ENCODE assay signal across 8 cellular contexts in the genomic region with DNA sequence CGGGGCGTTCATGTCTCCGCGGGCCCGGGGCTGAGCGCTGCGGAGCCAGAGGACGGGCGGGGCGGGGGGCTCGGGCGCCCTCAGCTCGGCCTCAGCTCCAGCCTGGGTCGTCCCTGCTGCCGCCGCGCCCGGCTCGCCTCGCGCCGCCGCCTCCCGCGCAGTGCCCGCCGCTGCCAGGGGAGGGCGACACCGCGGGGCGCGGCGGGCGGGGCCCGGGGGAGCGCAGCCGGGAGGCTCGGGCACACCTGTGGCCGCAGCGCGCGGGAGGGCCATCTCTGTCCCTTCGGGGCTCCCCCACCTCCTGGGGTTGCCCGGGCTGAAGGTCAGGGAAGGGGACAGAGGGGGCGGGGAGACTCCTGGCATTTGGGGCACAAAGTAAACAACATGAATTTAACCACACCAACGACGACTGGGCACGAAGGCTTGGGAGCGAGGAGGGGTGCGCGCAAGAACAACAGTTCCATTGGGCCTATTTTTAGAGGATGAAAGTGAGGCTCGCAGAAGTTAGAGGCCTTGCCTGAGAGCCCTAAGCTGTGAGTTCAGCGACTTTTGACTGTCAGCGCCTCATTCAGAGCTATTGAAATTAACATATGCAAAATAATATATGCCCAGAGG. TPM values are rescaled to one million over a fixed set of nuclear protein-coding genes. Genes with fewer than 3 reads are reported as not detected.
A peak's percentile ranks its signal among the peaks of the same experiment; 100 is the strongest.
DNase-seq lines count a peak whose midpoint lies in the region; ATAC-seq and TF ChIP-seq lines count a peak whose summit lies in the region.

A gene with protein sequence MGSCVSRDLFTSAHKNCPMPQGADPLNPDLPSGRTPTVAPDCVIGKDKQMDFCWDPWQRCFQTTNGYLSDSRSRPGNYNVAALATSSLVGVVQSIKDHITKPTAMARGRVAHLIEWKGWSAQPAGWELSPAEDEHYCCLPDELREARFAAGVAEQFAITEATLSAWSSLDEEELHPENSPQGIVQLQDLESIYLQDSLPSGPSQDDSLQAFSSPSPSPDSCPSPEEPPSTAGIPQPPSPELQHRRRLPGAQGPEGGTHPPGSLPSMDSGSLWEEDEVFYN (minus strand): TSS at position 162 of the 615 bp plus-strand sequence. CDS start 209 bp downstream, outside the sequence.

- no peaks in the 10 kb centered on the region for H3K9me3 ChIP-seq in vagina

- CTCF ChIA-PET in activated CD8-positive, alpha-beta memory T cell treated with anti-CD3 and anti-CD28 coated beads, Interleukin-2, amount 10 ng/mL, durations not matched to agents 7 days and 5 days (lab: Charles Lee), result interaction anchor here (0.8 to 8.5 kb wide), 15 partner anchors 7 to 347 kb away, joined by 3 to 99 read pairs (median 4); a partner anchor contains a TSS

- no peak for TF ChIP-seq POLR2A in vagina (IDR thresholded peaks at IDR 0.05)

- H3K4me3 Mint-ChIP-seq in activated CD8-positive, alpha-beta memory T cell treated with anti-CD3 and anti-CD28 coated beads, Interleukin-2, amount 10 ng/mL, durations not matched to agents 7 days and 5 days, result peak within 1 kb of the TSS; percentile 53
- H3K4me3 Mint-ChIP-seq in nephron progenitor cell, result peak within 1 kb of the TSS; percentile 85

- no peak within 1 kb of the TSS for H3K27ac Mint-ChIP-seq in activated CD8-positive, alpha-beta memory T cell treated with anti-CD3 and anti-CD28 coated beads, Interleukin-2, amount 10 ng/mL, durations not matched to agents 7 days and 5 days
- H3K27ac Mint-ChIP-seq in nephron progenitor cell, result no peak within 1 kb of the TSS

- intact Hi-C loops in vagina (cut with DNase I), result loop anchor here (10.0 kb wide), 1 partner anchor 291 kb away; a partner anchor contains a TSS

- H3K4me1 ChIP-seq in vagina, result peaks cover 38% of the 10 kb centered on the region

- DNase-seq in GM06990 (ENCODE audit: extremely low read depth, insufficient read length) (peak; percentile 48), LNCaP clone FGC (ENCODE audit: low read depth) (no peak), epithelial cell of esophagus (ENCODE audit: low read depth) (peak; percentile 37), nephron progenitor cell (peak; percentile 67), vagina (ENCODE audit: extremely low spot score in 2 of 2) (no peak), DMS114 treated with DMSO at 0.1 percent for 48 hours (lab: John Stamatoyannopoulos, UW; ENCODE audit: unreplicated experiment) (no peak), AML-193 (lab: John Stamatoyannopoulos, UW) (no peak)
- DNase-seq in activated CD8-positive, alpha-beta memory T cell treated with anti-CD3 and anti-CD28 coated beads, Interleukin-2, amount 10 ng/mL, durations not matched to agents 7 days and 5 days, result no peak

- H3K27ac ChIP-seq in vagina, result peak within 1 kb of the TSS; percentile 43

- peak; percentile 84 for ATAC-seq in activated CD8-positive, alpha-beta memory T cell treated with anti-CD3 and anti-CD28 coated beads, Interleukin-2, amount 10 ng/mL, durations not matched to agents 7 days and 5 days

- no peaks in the 10 kb centered on the region for H3K9me3 Mint-ChIP-seq in activated CD8-positive, alpha-beta memory T cell treated with anti-CD3 and anti-CD28 coated beads, Interleukin-2, amount 10 ng/mL, durations not matched to agents 7 days and 5 days (ENCODE audit: low read depth)
- H3K9me3 Mint-ChIP-seq in nephron progenitor cell, result no peaks in the 10 kb centered on the region

- H3K4me3 ChIP-seq in GM06990 (replicated peaks; ENCODE audit: low read depth, low read length) (peak within 1 kb of the TSS; percentile 28; the same call in 1 of the 2 replicates), LNCaP clone FGC (ENCODE audit: low read depth, low read length) (peak within 1 kb of the TSS; percentile 29; the same call in 1 of the 2 replicates), epithelial cell of esophagus (ENCODE audit: low read length) (peak within 1 kb of the TSS; percentile 37), vagina (peak within 1 kb of the TSS; percentile 44 to 50)

- H3K36me3 Mint-ChIP-seq in activated CD8-positive, alpha-beta memory T cell treated with anti-CD3 and anti-CD28 coated beads, Interleukin-2, amount 10 ng/mL, durations not matched to agents 7 days and 5 days, result no peaks in the 10 kb centered on the region
- no peaks in the 10 kb centered on the region for H3K36me3 Mint-ChIP-seq in nephron progenitor cell (ENCODE audit: low read depth)

- H3K4me1 Mint-ChIP-seq in activated CD8-positive, alpha-beta memory T cell treated with anti-CD3 and anti-CD28 coated beads, Interleukin-2, amount 10 ng/mL, durations not matched to agents 7 days and 5 days, result peaks cover 38% of the 10 kb centered on the region
- peaks cover 27% of the 10 kb centered on the region for H3K4me1 Mint-ChIP-seq in nephron progenitor cell

- H3K27me3 ChIP-seq in GM06990 (replicated peaks; ENCODE audit: control insufficient read depth, insufficient read depth, low read length) (no peaks in the 10 kb centered on the region; the same call in 1 of the 2 replicates), vagina (no peaks in the 10 kb centered on the region)

- no peak for TF ChIP-seq CTCF in GM06990 (IDR thresholded peaks at IDR 0.05; ENCODE audit: insufficient read depth, low read length, poor library complexity, severe bottlenecking)
- peak; percentile 58 for TF ChIP-seq CTCF in LNCaP clone FGC (IDR thresholded peaks at IDR 0.05; ENCODE audit: control insufficient read depth, extremely low read depth, insufficient read depth)
- TF ChIP-seq CTCF in epithelial cell of esophagus (IDR thresholded peaks at IDR 0.05; ENCODE audit: insufficient read depth, low read depth, low read length, missing control alignments), result peak; percentile 14
- TF ChIP-seq CTCF in nephron progenitor cell (IDR thresholded peaks at IDR 0.05), result no peak
- no peak for TF ChIP-seq CTCF in vagina (IDR thresholded peaks at IDR 0.05)

- peaks cover 37% of the 10 kb centered on the region for H3K27me3 Mint-ChIP-seq in activated CD8-positive, alpha-beta memory T cell treated with anti-CD3 and anti-CD28 coated beads, Interleukin-2, amount 10 ng/mL, durations not matched to agents 7 days and 5 days
- H3K27me3 Mint-ChIP-seq in nephron progenitor cell (ENCODE audit: low read depth, poor library complexity), result peaks cover 55% of the 10 kb centered on the region

- H3K36me3 ChIP-seq in GM06990 (ENCODE audit: control insufficient read depth, insufficient read depth, low read length) (no peaks in the 10 kb centered on the region), vagina (no peaks in the 10 kb centered on the region)

RNA-seq across cellular contexts. Expression of the gene that starts here (rescaled TPM):
- total RNA-seq in activated CD8-positive, alpha-beta memory T cell treated with anti-CD3 and anti-CD28 coated beads, Interleukin-2, amount 10 ng/mL, durations not matched to agents 7 days and 5 days, result 1 to 10 TPM in 1 of 2 experiments, under 1 TPM in 1; 0.91 to 1.8 TPM
- total RNA-seq in vagina, result 0.98 TPM

Comparison
In these comparisons a context has a peak if more than half of its experiments do, and no peak if none do; other contexts are left out.
1. DNase-seq: peak in GM06990 (single experiment), epithelial cell of esophagus (single experiment) and nephron progenitor cell (single experiment); none in LNCaP clone FGC (single experiment), activated CD8-positive, alpha-beta memory T cell treated with anti-CD3 and anti-CD28 coated beads, Interleukin-2, amount 10 ng/mL, durations not matched to agents 7 days and 5 days (single experiment), vagina (0 of 2), DMS114 treated with DMSO at 0.1 percent for 48 hours (single experiment) and AML-193 (0 of 2).
2. CTCF ChIP-seq: peak in LNCaP clone FGC (single experiment) and epithelial cell of esophagus (single experiment); none in GM06990 (single experiment), nephron progenitor cell (single experiment) and vagina (0 of 3).
3. Peak in every context shown above with its lines, with median percentiles within 50 percentile points of each other: H3K4me3 ChIP-seq.